9 cellular contexts compared by ENCODE assay signal in the genomic region with DNA sequence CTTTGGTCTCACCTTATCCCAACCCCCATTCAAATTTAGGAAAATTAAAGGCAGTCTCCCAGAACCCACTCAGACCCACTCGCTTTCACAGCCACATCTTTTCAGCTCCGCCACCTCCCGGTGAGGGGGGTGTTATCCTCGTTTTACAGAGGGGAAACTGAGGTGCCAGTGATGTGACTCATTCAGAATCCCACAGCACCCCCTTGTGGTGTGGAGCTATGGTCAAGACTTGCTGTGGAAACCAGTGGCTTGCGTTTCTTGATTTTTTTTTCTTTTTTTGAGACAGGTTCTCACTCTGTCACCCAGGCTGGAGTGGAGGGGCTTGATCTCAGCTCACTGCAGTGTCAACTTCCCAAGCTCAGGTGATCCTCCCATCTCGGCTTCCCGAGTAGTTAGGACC. TPM values are rescaled to one million over a fixed set of nuclear protein-coding genes. Genes with fewer than 3 reads are reported as not detected.
DNase-seq lines count a peak whose midpoint lies in the region; ATAC-seq, FAIRE-seq and TF ChIP-seq lines count a peak whose summit lies in the region.
"Had no signal": no experiment of that assay in that cellular context is flagged by ENCODE, and none has a peak within 500 bp of the region (broad histone marks: within the 10 kb centered on the region; RNA-seq: fewer than 3 reads in every experiment).

No MANE protein-coding gene starts in this region.

- H3K9me1 ChIP-seq in endothelial cell of umbilical vein (replicated peaks; ENCODE audit: control insufficient read depth, extremely low read depth, insufficient read depth, low read length) = no peaks in the 10 kb centered on the region

- H3K27ac ChIP-seq in SJSA1 (no peak overlapping the region), endothelial cell of umbilical vein (ENCODE audit: insufficient read depth, low read depth, low read length) (no peak overlapping the region)
- H3K27ac ChIP-seq: VCaP had no signal

- POLR2A ChIA-PET in endothelial cell of umbilical vein (lab: Charles Lee) = no interaction called here

- TF ChIP-seq CTCF in endothelial cell of umbilical vein (IDR thresholded peaks at IDR 0.05; ENCODE audit: extremely low read depth in 1 of 2, insufficient read depth in 1 of 2, low read depth in 1 of 2, low read length in 2 of 2) = peak; percentile 28 to 55

- H3K4me2 ChIP-seq in endothelial cell of umbilical vein (ENCODE audit: insufficient read depth, low read length) = no peak overlapping the region

- H3K36me3 ChIP-seq in SJSA1 (peaks cover 11% of the 10 kb centered on the region; the same call in 1 of the 2 replicates), endothelial cell of umbilical vein (ENCODE audit: control insufficient read depth in 2 of 2, extremely low read depth in 1 of 2, insufficient read depth in 2 of 2, low read length in 2 of 2) (no peaks in the 10 kb centered on the region)

- no peaks in the 10 kb centered on the region for H4K20me1 ChIP-seq in endothelial cell of umbilical vein (replicated peaks; ENCODE audit: control insufficient read depth, extremely low read depth, insufficient read depth, low read length)

- no peaks in the 10 kb centered on the region for H3K9me3 ChIP-seq in SJSA1 (replicated peaks)
- no peaks in the 10 kb centered on the region for H3K9me3 ChIP-seq in endothelial cell of umbilical vein (replicated peaks; ENCODE audit: control insufficient read depth, insufficient read depth, low read length)

- CTCF ChIA-PET in endothelial cell of umbilical vein (lab: Charles Lee) = interaction anchor here (0.7 to 3.0 kb wide), 14 partner anchors 10 to 523 kb away, joined by 3 to 16 read pairs (median 4); no protein-coding TSS in a partner anchor

- TF ChIP-seq POLR2A in endothelial cell of umbilical vein (IDR thresholded peaks at IDR 0.05; ENCODE audit: low read depth, low read length) = no peak

- dilution Hi-C loops in endothelial cell of umbilical vein (cut with MboI; ENCODE audit: extremely low pct_ligation_motif_present, low sequenced_read_pairs) = no loop called here

- H3K4me1 ChIP-seq in SJSA1 (replicated peaks) (no peaks in the 10 kb centered on the region), endothelial cell of umbilical vein (ENCODE audit: control insufficient read depth, extremely low read depth, insufficient read depth, low read length) (no peaks in the 10 kb centered on the region)

- ATAC-seq in HG03135 (IDR thresholded peaks at IDR 0.05; ENCODE audit: unreplicated experiment) (no peak), HG03095 (IDR thresholded peaks at IDR 0.05; ENCODE audit: unreplicated experiment) (no peak)

- no peaks in the 10 kb centered on the region for H3K27me3 ChIP-seq in SJSA1 (replicated peaks)
- H3K27me3 ChIP-seq in endothelial cell of umbilical vein (ENCODE audit: control insufficient read depth in 2 of 2, insufficient read depth in 2 of 2, low read length in 2 of 2) = no peaks in the 10 kb centered on the region

- DNase-seq in SKM-1 treated with dmso at 0.1 percent for 144 hours (lab: John Stamatoyannopoulos, UW; ENCODE audit: unreplicated experiment) (peak; percentile 7), SKM-1 (lab: John Stamatoyannopoulos, UW; ENCODE audit: unreplicated experiment) (no peak), SJSA1 (ENCODE audit: low read depth in 1 of 2, low spot score in 2 of 2) (peak; percentile 22 to 53), endothelial cell of umbilical vein (ENCODE audit: low read depth, low spot score) (no peak), SIG-M5 treated with dmso at 0.1 percent for 504 hours (lab: John Stamatoyannopoulos, UW; ENCODE audit: unreplicated experiment) (no peak)
- peak; percentile 16 for DNase-seq in stimulated activated CD4-positive, alpha-beta T cell treated with anti-CD3 and anti-CD28 coated beads, Interleukin-4, amount 100 ng/mL, for 24 hours

- H3K9ac ChIP-seq in endothelial cell of umbilical vein (replicated peaks; ENCODE audit: extremely low read depth, insufficient read depth, low read length) = no peak overlapping the region

- H3K79me2 ChIP-seq in endothelial cell of umbilical vein (ENCODE audit: control insufficient read depth, insufficient read depth, low read length) = no peaks in the 10 kb centered on the region

- H2AFZ ChIP-seq in endothelial cell of umbilical vein (ENCODE audit: low read depth, low read length) = no peak overlapping the region

- FAIRE-seq in endothelial cell of umbilical vein (lab: Jason Lieb, UNC) = peak; percentile 4

- no TSS peak for BruUV-seq in endothelial cell of umbilical vein (replicated peaks; lab: Mats Ljungman, UMichigan)

- intact Hi-C loops in endothelial cell of umbilical vein (cut with micrococcal nuclease) = loop anchor here (1.0 to 2.0 kb wide), 3 partner anchors 100 to 367 kb away; no protein-coding TSS in a partner anchor

- H3K4me3 ChIP-seq in SJSA1 (no peak overlapping the region), endothelial cell of umbilical vein (replicated peaks in 1 of 3; ENCODE audit: insufficient read depth in 1 of 3, low read depth in 1 of 3, low read length in 3 of 3) (no peak overlapping the region)

TF ChIP-seq in endothelial cell of umbilical vein, 7 proteins besides CTCF, POLR2A, EP300 and RAD21:
- TF ChIP-seq MYC (IDR thresholded peaks at IDR 0.05; ENCODE audit: low read depth, low read length) (no peak), POLR2AphosphoS5 (IDR thresholded peaks at IDR 0.05; ENCODE audit: insufficient read depth, low read depth, low read length) (no peak), GATA2 (IDR thresholded peaks at IDR 0.05; ENCODE audit: insufficient read depth, insufficient read length, low read depth, low read length) (no peak), JUN (IDR thresholded peaks at IDR 0.05; ENCODE audit: borderline replicate concordance, insufficient read depth, insufficient read length, low read depth) (no peak), EZH2 (IDR thresholded peaks at IDR 0.05; ENCODE audit: borderline replicate concordance, low read depth, low read length, severe bottlenecking) (no peak), FOS (IDR thresholded peaks at IDR 0.05; ENCODE audit: borderline replicate concordance, insufficient read depth, low read length) (no peak)
- TF ChIP-seq, protein P1, sequence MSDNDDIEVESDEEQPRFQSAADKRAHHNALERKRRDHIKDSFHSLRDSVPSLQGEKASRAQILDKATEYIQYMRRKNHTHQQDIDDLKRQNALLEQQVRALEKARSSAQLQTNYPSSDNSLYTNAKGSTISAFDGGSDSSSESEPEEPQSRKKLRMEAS (IDR thresholded peaks at IDR 0.05; ENCODE audit: insufficient read depth, insufficient read length) = no peak

RNA-seq across cellular contexts. Expression of a gene that starts 27.6 kb away (rescaled TPM):
- total RNA-seq in SJSA1 (2014; rRNA removed; shearing (Covaris generic)) = 15.4 and 16.0 TPM in 2 replicates
- total RNA-seq in endothelial cell of umbilical vein = 3.3 and 4.1 TPM in 2 replicates
- 2.4 and 2.5 TPM in 2 replicates for polyA plus RNA-seq in endothelial cell of umbilical vein
- polyA plus RNA-seq in endothelial cell of umbilical vein (2011; cell fraction: cytosol; rRNA removed) = 2.3 and 2.9 TPM in 2 replicates
- 2.1 and 2.6 TPM in 2 replicates for polyA plus RNA-seq in endothelial cell of umbilical vein (2011; cell fraction: nucleus; rRNA removed)
- 3.7 and 4.5 TPM in 2 replicates for polyA plus RNA-seq in endothelial cell of umbilical vein (2012)
- 3.4 and 3.5 TPM in 2 replicates for polyA minus RNA-seq in endothelial cell of umbilical vein
- polyA minus RNA-seq in endothelial cell of umbilical vein (2011; cell fraction: cytosol; rRNA and poly(A)+ RNA removed) = 7.5 TPM
- polyA minus RNA-seq in endothelial cell of umbilical vein (2011; cell fraction: nucleus; rRNA and poly(A)+ RNA removed) = 1.8 and 2.2 TPM in 2 replicates

Comparison
In these comparisons a context has a peak if more than half of its experiments do, and no peak if none do; other contexts are left out.
1. DNase-seq: peak in SKM-1 treated with dmso at 0.1 percent for 144 hours (single experiment), SJSA1 (2 of 2) and stimulated activated CD4-positive, alpha-beta T cell treated with anti-CD3 and anti-CD28 coated beads, Interleukin-4, amount 100 ng/mL, for 24 hours (single experiment); none in SKM-1 (single experiment), endothelial cell of umbilical vein (single experiment) and SIG-M5 treated with dmso at 0.1 percent for 504 hours (single experiment).